In the genomic region with DNA sequence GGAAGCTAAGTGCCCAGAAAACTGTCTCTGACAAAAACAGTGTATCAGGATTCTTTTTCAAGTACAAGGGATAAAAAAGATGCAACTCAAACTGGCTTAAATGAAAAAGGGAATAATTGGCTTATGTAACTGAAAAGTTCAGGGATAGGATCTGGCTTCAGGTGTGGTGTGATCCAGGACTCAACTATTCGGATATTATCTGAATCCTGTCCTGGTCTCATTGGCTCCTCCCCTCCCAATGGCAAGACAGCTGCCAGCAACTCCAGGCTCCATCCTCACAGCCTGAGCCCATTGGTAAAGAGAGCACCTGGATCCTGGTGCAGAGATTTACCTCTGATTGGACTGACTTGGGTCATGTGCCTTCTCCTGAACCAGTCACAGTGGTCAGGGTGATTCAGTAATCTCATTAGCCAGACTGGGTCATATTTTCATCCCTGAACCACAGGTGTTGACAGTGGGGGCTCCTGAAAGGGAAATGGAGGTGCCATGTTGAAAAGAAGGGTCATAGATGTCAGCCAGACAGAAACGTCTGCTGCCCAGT, we compare ENCODE assay signal across 21 cellular contexts.
DNase-seq lines count a peak whose midpoint lies in the region; ATAC-seq, FAIRE-seq and TF ChIP-seq lines count a peak whose summit lies in the region.
"Had no signal": no experiment of that assay in that cellular context is flagged by ENCODE, and none has a peak within 500 bp of the region (broad histone marks: within the 10 kb centered on the region; RNA-seq: fewer than 3 reads in every experiment).

No MANE protein-coding gene starts in this region.

- TF ChIP-seq POLR2A in adrenal gland (IDR thresholded peaks at IDR 0.05) (no peak), tibial nerve (IDR thresholded peaks at IDR 0.05) (no peak)

- H3K79me2 ChIP-seq in GM23248 (ENCODE audit: insufficient read depth) (peaks cover 47% of the 10 kb centered on the region), keratinocyte (ENCODE audit: control insufficient read depth, insufficient read depth, low read length) (peaks cover 28% of the 10 kb centered on the region)

- peak overlapping the region; percentile 95; the same call in 1 of the 2 replicates for H3K27ac ChIP-seq in GM23248
- peak overlapping the region in 3 of 5 donors; percentile 4 to 95 (median 37) for H3K27ac ChIP-seq in adrenal gland
- no peak overlapping the region for H3K27ac ChIP-seq in keratinocyte (ENCODE audit: control insufficient read depth, insufficient read depth, low read length)
- no peak overlapping the region for H3K27ac ChIP-seq in tibial nerve

- H3K9me3 ChIP-seq in GM23248 (ENCODE audit: low read depth) (no peaks in the 10 kb centered on the region), adrenal gland (replicated peaks in 1 of 3) (no peaks in the 10 kb centered on the region), keratinocyte (ENCODE audit: control insufficient read depth, low read depth, low read length) (no peaks in the 10 kb centered on the region), skeletal muscle satellite cell (replicated peaks; ENCODE audit: low read length) (no peaks in the 10 kb centered on the region), tibial nerve (no peaks in the 10 kb centered on the region)
- H3K9me3 ChIP-seq: BE2C, Caco-2 had no signal

- TF ChIP-seq EP300 in tibial nerve (IDR thresholded peaks at IDR 0.05) = no peak

- H3K27me3 ChIP-seq in GM23248 (replicated peaks; ENCODE audit: insufficient read depth) (no peaks in the 10 kb centered on the region), adrenal gland (no peaks in the 10 kb centered on the region), keratinocyte (ENCODE audit: control insufficient read depth, extremely low read depth, insufficient read depth, low read length) (no peaks in the 10 kb centered on the region), skeletal muscle satellite cell (ENCODE audit: control insufficient read depth, insufficient read depth, low read length) (no peaks in the 10 kb centered on the region), tibial nerve (no peaks in the 10 kb centered on the region)
- H3K27me3 ChIP-seq: BE2C had no signal

- H3K36me3 ChIP-seq in GM23248 (ENCODE audit: low read depth) = no peaks in the 10 kb centered on the region
- H3K36me3 ChIP-seq in adrenal gland (replicated peaks in 1 of 2) = no peaks in the 10 kb centered on the region
- H3K36me3 ChIP-seq in keratinocyte (ENCODE audit: control insufficient read depth in 2 of 2, extremely low read depth in 1 of 2, insufficient read depth in 2 of 2, low read length in 2 of 2) = peaks cover 0 to 4% of the 10 kb centered on the region in 2 experiments
- no peaks in the 10 kb centered on the region for H3K36me3 ChIP-seq in skeletal muscle satellite cell (ENCODE audit: insufficient read depth, low read length)
- no peaks in the 10 kb centered on the region for H3K36me3 ChIP-seq in tibial nerve
- H3K36me3 ChIP-seq: BE2C had no signal

- 0 out of 2 replicates have a peak overlapping the region, but pooled peaks have one; percentile 65 for H3K4me3 ChIP-seq in GM23248
- H3K4me3 ChIP-seq in adrenal gland = no peak overlapping the region
- no peak overlapping the region for H3K4me3 ChIP-seq in keratinocyte (ENCODE audit: control insufficient read depth in 2 of 3, extremely low read depth in 1 of 3, insufficient read depth in 2 of 3, low read depth in 1 of 3, low read length in 3 of 3)
- no peak overlapping the region for H3K4me3 ChIP-seq in skeletal muscle satellite cell (ENCODE audit: low read length)
- H3K4me3 ChIP-seq in tibial nerve = no peak overlapping the region

- dilution Hi-C loops in keratinocyte (cut with MboI; ENCODE audit: extremely low pct_ligation_motif_present, low sequenced_read_pairs) = no loop called here

- H3K9me2 ChIP-seq in GM23248 (ENCODE audit: insufficient read depth) = no peaks in the 10 kb centered on the region

- no peaks in the 10 kb centered on the region for H4K20me1 ChIP-seq in GM23248 (ENCODE audit: insufficient read depth)
- H4K20me1 ChIP-seq in keratinocyte (ENCODE audit: control insufficient read depth, extremely low read depth, insufficient read depth, low read length) = no peaks in the 10 kb centered on the region

- DNase-seq in GM23248 (no peak), adrenal gland (no peak), keratinocyte (ENCODE audit: low read depth, low spot score) (no peak), tibial nerve (ENCODE audit: low spot score in 2 of 2) (no peak), DMS53 (lab: John Stamatoyannopoulos, UW) (no peak)
- DNase-seq in activated CD8-positive, alpha-beta memory T cell treated with anti-CD3 and anti-CD28 coated beads, Interleukin-2, amount 50 U/mL, for 48 hours = no peak
- DNase-seq: BE2C; Caco-2; CD4-positive, CD25-positive, alpha-beta regulatory T cell; GDM1; HCEC 1CT; KG1; NCI-H1105 treated with DMSO at 0.1 percent for 48 hours; NCI-H1694 treated with DMSO at 0.1 percent for 48 hours; NCI-H510A; NCI-H748 treated with DMSO at 0.1 percent for 48 hours; NK-92 treated with Interleukin-12 subunit alpha and Interleukin-12 subunit beta, amount 100 ng/mL, for 24 hours; Right ventricle myocardium superior had no signal

- FAIRE-seq in keratinocyte (lab: Jason Lieb, UNC) = peak; percentile 63
- FAIRE-seq: A204.1 had no signal

- peaks cover 37% of the 10 kb centered on the region for H3F3A ChIP-seq in GM23248 (ENCODE audit: insufficient read depth)

- H3K9ac ChIP-seq in GM23248 (no peak overlapping the region), keratinocyte (ENCODE audit: control insufficient read depth, extremely low read depth, insufficient read depth, low read length) (no peak overlapping the region), skeletal muscle satellite cell (ENCODE audit: low read depth, low read length) (peak overlapping the region; percentile 87)

- H2AFZ ChIP-seq in GM23248 (no peak overlapping the region), keratinocyte (ENCODE audit: control insufficient read depth, low read length) (no peak overlapping the region)

- intact Hi-C loops in adrenal gland (cut with DNase I) = no loop called here

- WGBS in GM23248 (ENCODE audit: low coverage in 1 of 2, low lambda C conversion rate in 2 of 2, missing lambda C conversion rate in 2 of 2), 2 experiments = 87 to 90% methylated on average over 2 of the region's 2 CpGs
- 57 to 83% (median 76%) methylated on average over 2 of the region's 2 CpGs for WGBS in adrenal gland, 4 donors
- WGBS in tibial nerve, 2 donors = 79 to 85% methylated on average over 2 of the region's 2 CpGs

- TF ChIP-seq CTCF in adrenal gland (IDR thresholded peaks at IDR 0.05) (no peak), keratinocyte (optimal IDR thresholded peaks at IDR 0.05 in 1 of 3, IDR thresholded peaks at IDR 0.05 in 1 of 3, conservative IDR thresholded peaks at IDR 0.05 in 1 of 3; ENCODE audit: extremely low read depth in 1 of 3, insufficient read depth in 2 of 3, low read length in 3 of 3) (no peak), tibial nerve (IDR thresholded peaks at IDR 0.05) (no peak)

- in situ Hi-C loops in GM23248 (cut with MboI) = no loop called here

- peaks cover 6% of the 10 kb centered on the region for H3K9me1 ChIP-seq in keratinocyte (ENCODE audit: control insufficient read depth, extremely low read depth, insufficient read depth, low read length)

- ATAC-seq in HG02798 (IDR thresholded peaks at IDR 0.05; ENCODE audit: poor library complexity, unreplicated experiment) = no peak

- H3K4me1 ChIP-seq in GM23248 (ENCODE audit: insufficient read depth) (peaks cover 44% of the 10 kb centered on the region), adrenal gland (replicated peaks in 1 of 2) (peaks cover 38 to 60% of the 10 kb centered on the region in 2 donors), keratinocyte (ENCODE audit: control insufficient read depth, extremely low read depth, insufficient read depth, low read length) (peaks cover 29% of the 10 kb centered on the region), skeletal muscle satellite cell (ENCODE audit: control insufficient read depth, insufficient read depth, low read length) (peaks cover 49% of the 10 kb centered on the region), tibial nerve (peaks cover 0 to 45% (median 10%) of the 10 kb centered on the region in 4 donors)
- H3K4me1 ChIP-seq: BE2C had no signal

- peak overlapping the region; percentile 87 for H3K4me2 ChIP-seq in GM23248 (ENCODE audit: unreplicated experiment)
- no peak overlapping the region for H3K4me2 ChIP-seq in keratinocyte (ENCODE audit: control insufficient read depth, extremely low read depth, insufficient read depth, low read depth, low read length)
- peak overlapping the region; percentile 81 for H3K4me2 ChIP-seq in skeletal muscle satellite cell (ENCODE audit: low read length)

Comparison
In these comparisons a context has a peak if more than half of its experiments do, and no peak if none do; other contexts are left out.
1. H3K27ac ChIP-seq: peak in GM23248 (single experiment) and adrenal gland (3 of 5); none in keratinocyte (single experiment) and tibial nerve (0 of 4).